In the genomic region with DNA sequence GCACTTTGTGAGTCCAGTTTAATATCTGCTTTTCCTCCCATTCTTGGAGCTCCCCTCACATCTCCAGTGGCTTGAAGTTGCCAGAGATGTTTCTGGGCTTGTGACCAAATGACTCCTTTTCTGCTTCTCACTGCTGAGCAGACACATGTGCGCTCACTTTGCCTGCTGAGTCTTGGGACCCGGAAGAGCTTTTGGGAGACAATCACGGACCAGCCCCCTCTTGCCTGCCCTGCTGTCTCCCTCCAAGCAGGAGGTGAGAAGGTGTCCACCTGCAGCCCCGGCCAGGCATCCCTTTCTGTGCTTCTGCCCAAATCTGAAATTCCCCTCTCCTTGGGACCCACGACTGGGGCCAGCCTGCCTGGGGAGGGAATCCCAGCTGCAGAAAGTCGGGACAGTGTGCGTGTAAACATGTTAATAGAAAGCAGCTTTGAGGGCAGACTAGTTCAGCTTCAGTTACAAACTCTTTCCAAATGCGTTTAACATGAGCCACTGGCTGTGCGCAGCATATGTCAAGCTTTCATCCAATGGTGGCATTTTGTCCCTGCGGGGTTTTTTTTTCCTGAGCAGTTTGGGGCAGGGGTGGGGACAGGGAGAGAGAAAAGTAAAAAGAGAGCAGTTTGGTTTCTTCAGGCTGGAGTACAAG, we compare ENCODE assay signal across 17 cellular contexts. TPM values are rescaled to one million over a fixed set of nuclear protein-coding genes. Genes with fewer than 3 reads are reported as not detected.
DNase-seq lines count a peak whose midpoint lies in the region; ATAC-seq, FAIRE-seq and TF ChIP-seq lines count a peak whose summit lies in the region.
"Had no signal": no experiment of that assay in that cellular context is flagged by ENCODE, and none has a peak within 500 bp of the region (broad histone marks: within the 10 kb centered on the region; RNA-seq: fewer than 3 reads in every experiment).

No MANE protein-coding gene starts in this region.

- H3K4me1 Mint-ChIP-seq in astrocyte (ENCODE audit: low read depth, unreplicated experiment) (peaks cover 22% of the 10 kb centered on the region), osteocyte (ENCODE audit: unreplicated experiment) (peaks cover 85% of the 10 kb centered on the region), natural killer cell (no peaks in the 10 kb centered on the region)

- no peak for TF ChIP-seq CTCF in astrocyte (IDR thresholded peaks at IDR 0.05; ENCODE audit: insufficient read depth, low read depth, low read length)
- no peak for TF ChIP-seq CTCF in osteocyte (IDR thresholded peaks at IDR 0.05)
- TF ChIP-seq CTCF in vagina (IDR thresholded peaks at IDR 0.05), result no peak
- no peak for TF ChIP-seq CTCF in natural killer cell (IDR thresholded peaks at IDR 0.05)

- H3K4me3 Mint-ChIP-seq in astrocyte (ENCODE audit: unreplicated experiment), result no peak overlapping the region
- H3K4me3 Mint-ChIP-seq in osteocyte (ENCODE audit: unreplicated experiment), result peak overlapping the region; percentile 32
- H3K4me3 Mint-ChIP-seq in natural killer cell, result no peak overlapping the region
- H3K4me3 Mint-ChIP-seq: activated T-helper 1 cell treated with anti-CD3 and anti-CD28 coated beads, Interleukin-12 subunit alpha, Interleukin-12 subunit beta, Interleukin-2, Interleukin-4 antibody, amounts not matched to agents 30 ng/mL and 10 ng/mL and 1 ng/mL, durations not matched to agents 14 hours and 24 hours and 36 hours; neural progenitor cell; stimulated activated effector memory CD8-positive, alpha-beta T cell treated with anti-CD3 and anti-CD28 coated beads, Interleukin-12 subunit alpha, Interleukin-12 subunit beta, amount 100 ng/mL, for 72 hours had no signal

- no peak for TF ChIP-seq POLR2A in vagina (IDR thresholded peaks at IDR 0.05)

- H3K9me3 Mint-ChIP-seq in astrocyte (ENCODE audit: unreplicated experiment) (peaks cover 6% of the 10 kb centered on the region), osteocyte (ENCODE audit: unreplicated experiment) (peaks cover 4% of the 10 kb centered on the region), natural killer cell (no peaks in the 10 kb centered on the region)
- H3K9me3 Mint-ChIP-seq: activated T-helper 1 cell treated with anti-CD3 and anti-CD28 coated beads, Interleukin-12 subunit alpha, Interleukin-12 subunit beta, Interleukin-2, Interleukin-4 antibody, amounts not matched to agents 30 ng/mL and 10 ng/mL and 1 ng/mL, durations not matched to agents 14 hours and 24 hours and 36 hours; neural progenitor cell; stimulated activated effector memory CD8-positive, alpha-beta T cell treated with anti-CD3 and anti-CD28 coated beads, Interleukin-12 subunit alpha, Interleukin-12 subunit beta, amount 100 ng/mL, for 72 hours had no signal

- H3K79me2 ChIP-seq in astrocyte (ENCODE audit: insufficient read depth, low read length), result no peaks in the 10 kb centered on the region

- H3K4me3 ChIP-seq in astrocyte (ENCODE audit: insufficient read depth, low read depth, low read length), result no peak overlapping the region
- peak overlapping the region in 1 of 2 donors; percentile 23 for H3K4me3 ChIP-seq in vagina
- H3K4me3 ChIP-seq: neural progenitor cell had no signal

- H3K9me3 ChIP-seq in astrocyte (ENCODE audit: insufficient read depth, low read depth, low read length) (no peaks in the 10 kb centered on the region), vagina (no peaks in the 10 kb centered on the region)

- H4K20me1 ChIP-seq in astrocyte (ENCODE audit: insufficient read depth, low read length), result no peaks in the 10 kb centered on the region

- peak overlapping the region; percentile 81 for H3K4me2 ChIP-seq in astrocyte (ENCODE audit: low read length)
- H3K4me2 ChIP-seq: neural progenitor cell had no signal

- no peak for ATAC-seq in natural killer cell
- ATAC-seq: stimulated activated effector memory CD8-positive, alpha-beta T cell treated with anti-CD3 and anti-CD28 coated beads, Interleukin-12 subunit alpha, Interleukin-12 subunit beta, amount 100 ng/mL, for 72 hours had no signal

- no peaks in the 10 kb centered on the region for H3K27me3 ChIP-seq in astrocyte (ENCODE audit: insufficient read depth, low read length)
- H3K27me3 ChIP-seq in vagina, result no peaks in the 10 kb centered on the region
- H3K27me3 ChIP-seq: neural progenitor cell had no signal

- no peak overlapping the region for H3K9ac ChIP-seq in astrocyte (ENCODE audit: low read length)
- H3K9ac ChIP-seq: neural progenitor cell had no signal

- peaks cover 9% of the 10 kb centered on the region for H3K27me3 Mint-ChIP-seq in astrocyte (ENCODE audit: low read depth, unreplicated experiment)
- no peaks in the 10 kb centered on the region for H3K27me3 Mint-ChIP-seq in osteocyte (ENCODE audit: unreplicated experiment)
- H3K27me3 Mint-ChIP-seq in natural killer cell (ENCODE audit: low read depth in 2 of 2), result peaks cover 12 to 34% of the 10 kb centered on the region in 2 donors

- no peak overlapping the region for H3K27ac Mint-ChIP-seq in astrocyte (ENCODE audit: unreplicated experiment)
- H3K27ac Mint-ChIP-seq in osteocyte (ENCODE audit: unreplicated experiment), result peak overlapping the region; percentile 95
- H3K27ac Mint-ChIP-seq in natural killer cell, result no peak overlapping the region
- H3K27ac Mint-ChIP-seq: activated T-helper 1 cell treated with anti-CD3 and anti-CD28 coated beads, Interleukin-12 subunit alpha, Interleukin-12 subunit beta, Interleukin-2, Interleukin-4 antibody, amounts not matched to agents 30 ng/mL and 10 ng/mL and 1 ng/mL, durations not matched to agents 14 hours and 24 hours and 36 hours; neural progenitor cell; stimulated activated effector memory CD8-positive, alpha-beta T cell treated with anti-CD3 and anti-CD28 coated beads, Interleukin-12 subunit alpha, Interleukin-12 subunit beta, amount 100 ng/mL, for 72 hours had no signal

- H2AFZ ChIP-seq in astrocyte (ENCODE audit: low read depth, low read length), result no peak overlapping the region
- H2AFZ ChIP-seq: neural progenitor cell had no signal

- H3K4me1 ChIP-seq in astrocyte (ENCODE audit: insufficient read depth, low read length), result peaks cover 48% of the 10 kb centered on the region
- peaks cover 62% of the 10 kb centered on the region for H3K4me1 ChIP-seq in vagina

- intact Hi-C loops in vagina (cut with DNase I) (loop anchor here (10.0 kb wide), 1 partner anchor 118 kb away; the partner anchor contains the start of gene PLEKHA1), natural killer cell (cut with micrococcal nuclease) (no loop called here)

- no peaks in the 10 kb centered on the region for H3K36me3 ChIP-seq in astrocyte (ENCODE audit: insufficient read depth, low read length)
- peaks cover 0 to 2% of the 10 kb centered on the region in 2 donors for H3K36me3 ChIP-seq in vagina
- H3K36me3 ChIP-seq: neural progenitor cell had no signal

- DNase-seq in astrocyte (ENCODE audit: low read depth) (no peak), fibroblast of peridontal ligament (ENCODE audit: extremely low read depth) (peak; percentile 90), osteocyte (ENCODE audit: extremely low spot score, unreplicated experiment) (no peak), vagina (ENCODE audit: extremely low spot score in 2 of 2) (no peak), natural killer cell (no peak), SW 1271 (lab: John Stamatoyannopoulos, UW) (no peak)
- no peak for DNase-seq in stimulated activated CD4-positive, alpha-beta T cell treated with anti-CD3 and anti-CD28 coated beads, Interleukin-12 subunit alpha, Interleukin-12 subunit beta, amount 100 ng/mL, for 4 hours
- DNase-seq: activated CD4-positive, alpha-beta T cell treated with anti-CD3 and anti-CD28 coated beads for 48 hours; COR-L47; foreskin melanocyte; Kasumi-1; kidney; NCI-H2171; stimulated activated CD4-positive, alpha-beta T cell treated with anti-CD3 and anti-CD28 coated beads, Interleukin-1b, Interleukin-23, amount 100 ng/mL, for 48 hours had no signal

- H3K36me3 Mint-ChIP-seq in astrocyte (ENCODE audit: low read depth, unreplicated experiment) (peaks cover 7% of the 10 kb centered on the region), osteocyte (ENCODE audit: unreplicated experiment) (peaks cover 36% of the 10 kb centered on the region), natural killer cell (no peaks in the 10 kb centered on the region)
- H3K36me3 Mint-ChIP-seq: neural progenitor cell; stimulated activated effector memory CD8-positive, alpha-beta T cell treated with anti-CD3 and anti-CD28 coated beads, Interleukin-12 subunit alpha, Interleukin-12 subunit beta, amount 100 ng/mL, for 72 hours had no signal

- peak; percentile 60 for FAIRE-seq in astrocyte (lab: Jason Lieb, UNC)
- FAIRE-seq: kidney had no signal

- no peak overlapping the region for H3K27ac ChIP-seq in astrocyte (ENCODE audit: low read depth, low read length)
- peak overlapping the region; percentile 81 for H3K27ac ChIP-seq in vagina
- H3K27ac ChIP-seq: neural progenitor cell had no signal

RNA-seq across cellular contexts. Expression of gene HTRA1, which starts 31.7 kb away (rescaled TPM):
- total RNA-seq in astrocyte (34.9 and 89.8 TPM in 2 replicates), osteocyte (1,546 and 1,638 TPM in 2 replicates), vagina (116 TPM), natural killer cell (not detected)
- total RNA-seq: activated T-helper 1 cell treated with anti-CD3 and anti-CD28 coated beads, Interleukin-12 subunit alpha, Interleukin-12 subunit beta, Interleukin-2, Interleukin-4 antibody, amounts not matched to agents 30 ng/mL and 10 ng/mL and 1 ng/mL, durations not matched to agents 14 hours and 24 hours and 36 hours had no signal

RNA-seq across cellular contexts. Expression of gene ARMS2, which starts 38.6 kb away (rescaled TPM):
- total RNA-seq in astrocyte, result not detected in 2 replicates
- not detected in 2 replicates for total RNA-seq in osteocyte
- total RNA-seq in vagina, result not detected
- total RNA-seq in natural killer cell, result not detected
- total RNA-seq: activated T-helper 1 cell treated with anti-CD3 and anti-CD28 coated beads, Interleukin-12 subunit alpha, Interleukin-12 subunit beta, Interleukin-2, Interleukin-4 antibody, amounts not matched to agents 30 ng/mL and 10 ng/mL and 1 ng/mL, durations not matched to agents 14 hours and 24 hours and 36 hours; kidney had no signal

Comparison
In these comparisons a context has a peak if more than half of its experiments do, and no peak if none do; other contexts are left out.
1. RNA of gene HTRA1, which starts 31.7 kb away (total RNA-seq): 1,546 to 1,638 TPM in osteocyte, 116 TPM in vagina (single experiment) and 34.9 to 89.8 TPM in astrocyte; not detected in natural killer cell; every median in the first group is over 10 times any median in the second.